8 cellular contexts compared by ENCODE assay signal in the genomic region with DNA sequence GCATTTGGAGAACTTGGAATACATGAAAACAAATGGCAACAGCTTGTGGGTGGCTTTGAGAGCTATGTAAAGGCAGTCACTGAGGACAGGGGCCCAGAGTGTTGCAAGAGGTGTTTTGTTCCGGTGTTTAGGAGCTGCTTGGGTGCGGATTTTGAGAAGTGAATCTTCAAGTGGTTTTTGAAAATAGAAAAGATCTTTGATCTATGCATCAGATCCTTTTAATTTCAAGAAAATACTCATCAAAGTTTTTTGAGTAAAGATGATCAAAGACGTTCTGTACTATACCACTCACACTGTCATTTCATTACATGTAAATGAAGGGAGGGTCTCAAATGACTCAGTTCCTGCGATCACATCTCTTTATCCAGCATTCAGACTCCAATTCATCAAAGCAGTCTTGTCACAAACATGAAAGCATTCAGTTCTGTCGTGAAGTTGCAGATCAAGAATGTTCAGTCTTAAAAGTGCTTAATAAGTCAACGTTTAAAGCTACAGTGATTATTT.
A peak's percentile ranks its signal among the peaks of the same experiment; 100 is the strongest.
DNase-seq lines count a peak whose midpoint lies in the region; ATAC-seq lines count a peak whose summit lies in the region.

No MANE protein-coding gene starts in this region.

- no peaks in the 10 kb centered on the region for H3K9me3 ChIP-seq in aorta (ENCODE audit: control insufficient read depth, low read length)

- no peaks in the 10 kb centered on the region for H3K36me3 ChIP-seq in aorta (ENCODE audit: control insufficient read depth in 1 of 2, insufficient read depth in 2 of 2, low read length in 1 of 2)

- H3K4me3 ChIP-seq in aorta (ENCODE audit: low read length in 2 of 2): no peak overlapping the region

- WGBS in aorta, 2 donors: 67 to 70% methylated on average over 6 of the region's 6 CpGs

- H3K4me1 ChIP-seq in aorta (ENCODE audit: control insufficient read depth in 1 of 2, insufficient read depth in 2 of 2, low read length in 2 of 2): no peaks in the 10 kb centered on the region

- DNase-seq in activated CD8-positive, alpha-beta memory T cell treated with anti-CD3 and anti-CD28 coated beads, Interleukin-2, amount 50 U/mL, for 48 hours: peak; percentile 65
- peak; percentile 15 to 53 for DNase-seq in stimulated activated CD8-positive, alpha-beta memory T cell treated with anti-CD3 and anti-CD28 coated beads, Interleukin-15, amount 100 ng/mL, for 48 hours (ENCODE audit: low read depth in 2 of 2)
- DNase-seq in aorta: no peak
- no peak for DNase-seq in NCI-H146 treated with DMSO at 0.1 percent for 48 hours (lab: John Stamatoyannopoulos, UW; ENCODE audit: unreplicated experiment)
- no peak for DNase-seq in activated gamma-delta T cell treated with Interleukin-2 at 50 U/mL for 16 hours
- DNase-seq in HUDEP-2 (lab: John Stamatoyannopoulos, UW; ENCODE audit: unreplicated experiment in 76 of 76): no peak

- H3K27me3 ChIP-seq in aorta (ENCODE audit: control insufficient read depth in 1 of 2, insufficient read depth in 2 of 2, low read length in 1 of 2): no peaks in the 10 kb centered on the region

- no peak overlapping the region for H3K27ac ChIP-seq in aorta (ENCODE audit: low read depth in 1 of 2, low read length in 2 of 2)

- intact Hi-C loops in aorta (cut with DNase I): no loop called here

- peak; percentile 75 for ATAC-seq in GM19043 (IDR thresholded peaks at IDR 0.05; ENCODE audit: low read depth, unreplicated experiment)
- ATAC-seq in HG03060 (IDR thresholded peaks at IDR 0.05; ENCODE audit: low read depth, unreplicated experiment): peak; percentile 83
- no peak for ATAC-seq in aorta (ENCODE audit: low FRiP score)

Comparison
In these comparisons a context has a peak if more than half of its experiments do, and no peak if none do; other contexts are left out.
1. DNase-seq: peak in activated CD8-positive, alpha-beta memory T cell treated with anti-CD3 and anti-CD28 coated beads, Interleukin-2, amount 50 U/mL, for 48 hours (single experiment) and stimulated activated CD8-positive, alpha-beta memory T cell treated with anti-CD3 and anti-CD28 coated beads, Interleukin-15, amount 100 ng/mL, for 48 hours (2 of 2); none in aorta (0 of 2), NCI-H146 treated with DMSO at 0.1 percent for 48 hours (single experiment), activated gamma-delta T cell treated with Interleukin-2 at 50 U/mL for 16 hours (single experiment) and HUDEP-2 (0 of 76).